Comparison of ENCODE assay signal across 8 cellular contexts in genomic region chrX:76428243-76429130, GRCh38. TPM values are rescaled to one million over a fixed set of nuclear protein-coding genes. Genes with fewer than 3 reads are reported as not detected.
DNase-seq lines count a peak whose midpoint lies in the region; ATAC-seq and TF ChIP-seq lines count a peak whose summit lies in the region.

No MANE protein-coding gene starts in this region.

- H3F3A ChIP-seq in neural progenitor cell (ENCODE audit: low read depth) = no peaks in the 10 kb centered on the region

- no peaks in the 10 kb centered on the region for H3K27me3 Mint-ChIP-seq in neural progenitor cell (ENCODE audit: insufficient read depth, low read depth)

- WGBS in esophagus muscularis mucosa = 60% methylated on average over 23 of the region's 60 CpGs

- H4K20me1 ChIP-seq in neural progenitor cell (ENCODE audit: low read depth) = no peaks in the 10 kb centered on the region

- H2AFZ ChIP-seq in neural progenitor cell (replicated peaks) = peak overlapping the region; percentile 76

- H3K36me3 ChIP-seq in esophagus muscularis mucosa (no peaks in the 10 kb centered on the region), neural progenitor cell (no peaks in the 10 kb centered on the region), upper lobe of right lung (no peaks in the 10 kb centered on the region)

- H3K79me2 ChIP-seq in neural progenitor cell (ENCODE audit: low read depth) = no peaks in the 10 kb centered on the region

- TF ChIP-seq EP300 in esophagus muscularis mucosa (IDR thresholded peaks at IDR 0.05) = no peak

- H3K4me3 ChIP-seq in esophagus muscularis mucosa = peak overlapping the region; percentile 64 to 73 (median 69)
- H3K4me3 ChIP-seq in neural progenitor cell = peak overlapping the region; percentile 65
- H3K4me3 ChIP-seq in upper lobe of right lung = peak overlapping the region; percentile 58

- peaks cover 5% of the 10 kb centered on the region for H3K9me3 Mint-ChIP-seq in neural progenitor cell

- H3K4me1 ChIP-seq in esophagus muscularis mucosa (peaks cover 6 to 22% (median 9%) of the 10 kb centered on the region in 4 donors), neural progenitor cell (peaks cover 4% of the 10 kb centered on the region), upper lobe of right lung (no peaks in the 10 kb centered on the region)

- intact Hi-C loops in esophagus muscularis mucosa (cut with DNase I) (no loop called here), upper lobe of right lung (cut with DNase I) (no loop called here)

- peak; percentile 5 for DNase-seq in NCI-H1436 (lab: John Stamatoyannopoulos, UW)
- DNase-seq in NCI-H1436 treated with DMSO at 0.1 percent for 48 hours (lab: John Stamatoyannopoulos, UW) = no peak
- peak; percentile 55 for DNase-seq in activated CD8-positive, alpha-beta memory T cell treated with anti-CD3 and anti-CD28 coated beads, Interleukin-2, amount 50 U/mL, for 4 hours
- DNase-seq in esophagus muscularis mucosa (ENCODE audit: extremely low spot score) = no peak
- peak; percentile 10 for DNase-seq in neural progenitor cell (ENCODE audit: low spot score)
- peak; percentile 48 for DNase-seq in upper lobe of right lung
- no peak for DNase-seq in EL

- ATAC-seq in HG03439 (IDR thresholded peaks at IDR 0.05; ENCODE audit: unreplicated experiment) = peak; percentile 22
- ATAC-seq in upper lobe of right lung = peak; percentile 64

- no peaks in the 10 kb centered on the region for H3K9me3 ChIP-seq in esophagus muscularis mucosa
- no peaks in the 10 kb centered on the region for H3K9me3 ChIP-seq in neural progenitor cell (ENCODE audit: low read depth)
- H3K9me3 ChIP-seq in upper lobe of right lung = no peaks in the 10 kb centered on the region

- H3K36me3 Mint-ChIP-seq in neural progenitor cell = peaks cover 6% of the 10 kb centered on the region

- H3K9ac ChIP-seq in neural progenitor cell = peak overlapping the region; percentile 27

- H3K27ac Mint-ChIP-seq in neural progenitor cell = no peak overlapping the region

- H3K4me1 Mint-ChIP-seq in neural progenitor cell = no peaks in the 10 kb centered on the region

- peak overlapping the region; percentile 56 to 70 (median 61) for H3K27ac ChIP-seq in esophagus muscularis mucosa (replicated peaks in 1 of 4)
- H3K27ac ChIP-seq in neural progenitor cell = no peak overlapping the region
- peak overlapping the region; percentile 1 for H3K27ac ChIP-seq in upper lobe of right lung

- TF ChIP-seq POLR2A in esophagus muscularis mucosa (IDR thresholded peaks at IDR 0.05; ENCODE audit: low read depth) = no peak

- no peak for TF ChIP-seq CTCF in esophagus muscularis mucosa (IDR thresholded peaks at IDR 0.05)
- no peak for TF ChIP-seq CTCF in neural progenitor cell (IDR thresholded peaks at IDR 0.05)
- no peak for TF ChIP-seq CTCF in upper lobe of right lung (IDR thresholded peaks at IDR 0.05)

- H3K27me3 ChIP-seq in esophagus muscularis mucosa (no peaks in the 10 kb centered on the region), neural progenitor cell (no peaks in the 10 kb centered on the region), upper lobe of right lung (no peaks in the 10 kb centered on the region)

- H3K4me2 ChIP-seq in neural progenitor cell = peak overlapping the region; percentile 79

- H3K4me3 Mint-ChIP-seq in neural progenitor cell = peak overlapping the region; percentile 89

RNA-seq across cellular contexts. Expression of gene MAGEE1, which starts 1.0 kb away (rescaled TPM):
- total RNA-seq in esophagus muscularis mucosa = 1 to 10 TPM; 1.5 to 4.6 (median 2.9) TPM
- 3.6 and 6.3 TPM in 2 replicates for total RNA-seq in neural progenitor cell (ENCODE audit: low replicate concordance)
- 2.6 TPM for total RNA-seq in upper lobe of right lung

Comparison
In these comparisons a context has a peak if more than half of its experiments do, and no peak if none do; other contexts are left out.
1. DNase-seq: peak in NCI-H1436 (single experiment), activated CD8-positive, alpha-beta memory T cell treated with anti-CD3 and anti-CD28 coated beads, Interleukin-2, amount 50 U/mL, for 4 hours (single experiment), neural progenitor cell (single experiment) and upper lobe of right lung (single experiment); none in NCI-H1436 treated with DMSO at 0.1 percent for 48 hours (single experiment), esophagus muscularis mucosa (single experiment) and EL (single experiment).
2. Peak in every context shown above with its lines, with median percentiles within 50 percentile points of each other: H3K4me3 ChIP-seq.